ENCODE assay signal across 23 cellular contexts in the genomic region with DNA sequence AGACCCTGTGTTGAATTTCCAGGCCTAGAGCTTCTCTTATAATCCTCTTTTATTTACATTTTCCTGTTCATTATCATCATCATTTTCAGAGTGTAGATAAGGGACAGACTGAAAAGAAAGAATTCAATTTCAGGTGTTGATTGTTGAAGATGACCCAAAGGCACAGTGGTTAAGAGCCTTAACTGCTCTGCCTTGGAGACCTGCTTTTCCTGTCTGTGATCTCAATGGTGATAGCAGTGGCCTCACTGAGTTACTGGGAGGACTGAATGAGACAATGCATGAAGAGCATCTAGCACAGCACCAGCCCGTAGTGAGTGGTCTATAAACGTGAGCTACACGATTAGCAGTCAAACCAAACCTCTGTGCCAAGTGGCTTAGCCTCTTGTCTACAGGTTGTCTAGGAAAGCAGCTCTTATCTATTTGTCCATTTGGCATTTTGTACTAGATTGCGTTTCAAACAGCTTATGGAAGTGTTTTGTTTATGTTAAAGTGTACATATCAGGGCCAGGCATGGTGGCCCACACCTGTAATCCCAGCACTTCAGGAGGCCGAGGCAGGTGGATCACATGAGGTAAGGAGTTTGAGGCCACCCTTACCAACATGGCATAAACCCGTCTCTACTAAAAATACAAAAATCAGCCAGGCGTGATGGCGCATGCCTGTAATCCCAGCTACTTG. TPM values are rescaled to one million over a fixed set of nuclear protein-coding genes. Genes with fewer than 3 reads are reported as not detected.
DNase-seq lines count a peak whose midpoint lies in the region; ATAC-seq and TF ChIP-seq lines count a peak whose summit lies in the region.
"Had no signal": no experiment of that assay in that cellular context is flagged by ENCODE, and none has a peak within 500 bp of the region (broad histone marks: within the 10 kb centered on the region; RNA-seq: fewer than 3 reads in every experiment).

No MANE protein-coding gene starts in this region.

- no peak overlapping the region for H4K8ac ChIP-seq in mesendoderm (ENCODE audit: low read depth, low read length)

- no peak overlapping the region for H3K4me2 ChIP-seq in mesendoderm (ENCODE audit: low read length)
- H3K4me2 ChIP-seq: GM23338, PC-9 had no signal

- peak overlapping the region; percentile 36 for H3K27ac ChIP-seq in right cardiac atrium (ENCODE audit: low read length)
- no peak overlapping the region for H3K27ac ChIP-seq in mesendoderm (ENCODE audit: low read depth, low read length)
- H3K27ac ChIP-seq: 22Rv1, PC-9, SK-N-MC had no signal

- no peak overlapping the region for H3K18ac ChIP-seq in mesendoderm (ENCODE audit: low read length)

- no peak overlapping the region for H2AK5ac ChIP-seq in mesendoderm (ENCODE audit: low read length)

- no peak for TF ChIP-seq CTCF in type B pancreatic cell (conservative IDR thresholded peaks at IDR 0.05)

- H3K4ac ChIP-seq in mesendoderm (ENCODE audit: low read depth, low read length): no peak overlapping the region

- H3K4me1 Mint-ChIP-seq in type B pancreatic cell (ENCODE audit: unreplicated experiment): no peaks in the 10 kb centered on the region
- H3K4me1 Mint-ChIP-seq: IgD-negative memory B cell had no signal

- H3K27me3 ChIP-seq in right cardiac atrium (ENCODE audit: control insufficient read depth, insufficient read depth) (no peaks in the 10 kb centered on the region), mesendoderm (ENCODE audit: insufficient read depth, low read length, poor library complexity) (no peaks in the 10 kb centered on the region)

- H2BK120ac ChIP-seq in mesendoderm (ENCODE audit: low read depth, low read length): no peak overlapping the region

- no peak overlapping the region for H3K4me3 Mint-ChIP-seq in type B pancreatic cell
- H3K4me3 Mint-ChIP-seq: CD14-positive monocyte, GM23338, IgD-negative memory B cell had no signal

- H3K4me1 ChIP-seq in right cardiac atrium (ENCODE audit: control insufficient read depth, insufficient read depth, low read length) (peaks cover 6% of the 10 kb centered on the region), mesendoderm (ENCODE audit: control insufficient read depth, low read depth, low read length) (no peaks in the 10 kb centered on the region)

- H4K5ac ChIP-seq in mesendoderm (ENCODE audit: low read length): no peak overlapping the region

- no peaks in the 10 kb centered on the region for H3K27me3 Mint-ChIP-seq in type B pancreatic cell
- H3K27me3 Mint-ChIP-seq: IgD-negative memory B cell had no signal

- H3K56ac ChIP-seq in mesendoderm (ENCODE audit: low read length): no peak overlapping the region

- no peaks in the 10 kb centered on the region for H3K79me1 ChIP-seq in mesendoderm (ENCODE audit: low read length)

- peak; percentile 7 for DNase-seq in DMS79 treated with DMSO at 0.1 percent for 48 hours (lab: John Stamatoyannopoulos, UW)
- DNase-seq in DMS79 (lab: John Stamatoyannopoulos, UW): no peak
- DNase-seq in right cardiac atrium: no peak
- DNase-seq in Right ventricle myocardium superior: no peak
- peak; percentile 42 for DNase-seq in mesendoderm
- no peak for DNase-seq in type B pancreatic cell (ENCODE audit: extremely low spot score, unreplicated experiment)
- no peak for DNase-seq in midbrain (lab: John Stamatoyannopoulos, UW)
- no peak for DNase-seq in Kasumi-1 (lab: John Stamatoyannopoulos, UW)
- DNase-seq: COR-L47, DMS 273 treated with DMSO at 0.1 percent for 48 hours, HCEC 1CT, MM.1S, NCI-H1092, NCI-H1694, NCI-H2107, NCI-H226, NCI-H526, PC-9 had no signal

- no peaks in the 10 kb centered on the region for H3K9me3 Mint-ChIP-seq in type B pancreatic cell
- H3K9me3 Mint-ChIP-seq: CD14-positive monocyte, GM23338, IgD-negative memory B cell had no signal

- no peak overlapping the region for H2BK5ac ChIP-seq in mesendoderm (ENCODE audit: low read length)

- intact Hi-C loops in right cardiac atrium (cut with DNase I) (no loop called here), Right ventricle myocardium superior (cut with DNase I) (no loop called here)

- no peaks in the 10 kb centered on the region for H3K79me2 ChIP-seq in mesendoderm (ENCODE audit: control insufficient read depth, insufficient read depth, low read length)

- no peak overlapping the region for H3K9ac ChIP-seq in mesendoderm (ENCODE audit: low read length)

- H3K27ac Mint-ChIP-seq in type B pancreatic cell: peak overlapping the region; percentile 60
- H3K27ac Mint-ChIP-seq: CD14-positive monocyte, GM23338, IgD-negative memory B cell had no signal

- no peak overlapping the region for H2BK15ac ChIP-seq in mesendoderm (replicated peaks; ENCODE audit: low read depth)

- ATAC-seq in right cardiac atrium (no peak), Right ventricle myocardium superior (ENCODE audit: poor library complexity) (no peak)
- ATAC-seq: GM23338 had no signal

- 75% methylated on average over 8 of the region's 8 CpGs for WGBS in right cardiac atrium
- no CpG with 5 or more reads among the region's 8 CpGs for WGBS in mesendoderm (ENCODE audit: extremely low coverage, insufficient coverage, low lambda C conversion rate)

- H3K9me3 ChIP-seq in right cardiac atrium (ENCODE audit: control insufficient read depth, low read length): no peaks in the 10 kb centered on the region

- H3K4me3 ChIP-seq in right cardiac atrium (ENCODE audit: low read length): no peak overlapping the region
- H3K4me3 ChIP-seq in mesendoderm (ENCODE audit: low read length): no peak overlapping the region
- H3K4me3 ChIP-seq: GM23338, PC-9, SK-N-MC had no signal

- H3K36me3 Mint-ChIP-seq in type B pancreatic cell: peaks cover 33% of the 10 kb centered on the region

- no peak overlapping the region for H3K23ac ChIP-seq in mesendoderm (ENCODE audit: low read length)

- peaks cover 6% of the 10 kb centered on the region for H3K36me3 ChIP-seq in mesendoderm (ENCODE audit: control insufficient read depth, insufficient read depth, low read length)

RNA-seq across cellular contexts. Expression of a gene that starts 41.5 kb away (rescaled TPM):
- total RNA-seq in right cardiac atrium (10 to 100 TPM; 51.6 to 61.9 (median 57.5) TPM), Right ventricle myocardium superior (46.3 TPM), type B pancreatic cell (ENCODE audit: low replicate concordance) (17.0 and 28.2 TPM in 2 replicates)
- 17.8 TPM for polyA plus RNA-seq in right cardiac atrium
- polyA plus RNA-seq in mesendoderm (2013, experiment 1 of 2): 10.1 TPM
- 9.5 TPM for polyA plus RNA-seq in mesendoderm (2013, experiment 2 of 2)

Comparison
In these comparisons a context has a peak if more than half of its experiments do, and no peak if none do; other contexts are left out.
1. DNase-seq: peak in DMS79 treated with DMSO at 0.1 percent for 48 hours (single experiment) and mesendoderm (single experiment); none in DMS79 (single experiment), right cardiac atrium (0 of 3), Right ventricle myocardium superior (single experiment), type B pancreatic cell (single experiment), midbrain (single experiment) and Kasumi-1 (0 of 2).